11 cellular contexts compared by ENCODE assay signal in genomic region chr14:76056128-76056527, GRCh38.
DNase-seq lines count a peak whose midpoint lies in the region; ATAC-seq and TF ChIP-seq lines count a peak whose summit lies in the region.
"Had no signal": no experiment of that assay in that cellular context is flagged by ENCODE, and none has a peak within 500 bp of the region (broad histone marks: within the 10 kb centered on the region; RNA-seq: fewer than 3 reads in every experiment).

No MANE protein-coding gene starts in this region.

- CTCF ChIA-PET in CD8-positive, alpha-beta memory T cell (lab: Charles Lee): no interaction called here

- peaks cover 20% of the 10 kb centered on the region; the same call in 1 of the 2 replicates for H4K20me1 ChIP-seq in Karpas-422 (ENCODE audit: insufficient read depth, low read depth, low read length)

- no peak overlapping the region for H2AFZ ChIP-seq in Karpas-422 (ENCODE audit: low read length)

- TF ChIP-seq CTCF in astrocyte of the cerebellum (IDR thresholded peaks at IDR 0.05; ENCODE audit: low read depth, low read length, missing control alignments): peak; percentile 55

- H2BK5ac ChIP-seq in mesendoderm (ENCODE audit: low read length): no peak overlapping the region

- H3K9ac ChIP-seq in Karpas-422 (ENCODE audit: low read length): no peak overlapping the region
- no peak overlapping the region for H3K9ac ChIP-seq in mesendoderm (ENCODE audit: low read length)

- no peak overlapping the region for H3K4me3 Mint-ChIP-seq in CD8-positive, alpha-beta memory T cell

- H3K4me2 ChIP-seq in Karpas-422 (ENCODE audit: low read depth, low read length, poor library complexity, severe bottlenecking): no peak overlapping the region
- H3K4me2 ChIP-seq in mesendoderm (ENCODE audit: low read length): no peak overlapping the region

- H3K27ac ChIP-seq in Karpas-422 (ENCODE audit: low read length) (no peak overlapping the region), mesendoderm (ENCODE audit: low read depth, low read length) (no peak overlapping the region)
- H3K27ac ChIP-seq in CD8-positive, alpha-beta memory T cell (ENCODE audit: low read depth, low read length): no peak overlapping the region
- H3K27ac ChIP-seq: epithelial cell of prostate, neutrophil had no signal

- no peaks in the 10 kb centered on the region for H3K79me2 ChIP-seq in Karpas-422 (ENCODE audit: low read length)
- no peaks in the 10 kb centered on the region for H3K79me2 ChIP-seq in mesendoderm (ENCODE audit: control insufficient read depth, insufficient read depth, low read length)

- WGBS in mesendoderm (ENCODE audit: extremely low coverage, insufficient coverage, low lambda C conversion rate): no CpG with 5 or more reads among the region's 8 CpGs

- no peak overlapping the region for H3K27ac Mint-ChIP-seq in CD8-positive, alpha-beta memory T cell

- no peak overlapping the region for H2BK15ac ChIP-seq in mesendoderm (replicated peaks; ENCODE audit: low read depth)

- H3K56ac ChIP-seq in mesendoderm (ENCODE audit: low read length): no peak overlapping the region

- DNase-seq in GM03348 (ENCODE audit: low spot score) (peak; percentile 40), Karpas-422 (peak; percentile 69), astrocyte of the cerebellum (ENCODE audit: low read depth) (no peak), mesendoderm (peak; percentile 68)
- no peak for DNase-seq in CD8-positive, alpha-beta memory T cell
- DNase-seq in activated CD4-positive, alpha-beta T cell treated with anti-CD3 and anti-CD28 coated beads for 48 hours: no peak
- DNase-seq: activated T-cell treated with anti-CD3 and anti-CD28 coated beads for 4 hours; NK-92 treated with Interleukin-12 subunit alpha and Interleukin-12 subunit beta, amount 100 ng/mL, for 24 hours had no signal

- no peaks in the 10 kb centered on the region for H3K27me3 Mint-ChIP-seq in CD8-positive, alpha-beta memory T cell

- H3K79me1 ChIP-seq in mesendoderm (ENCODE audit: low read length): no peaks in the 10 kb centered on the region

- H3K9me2 ChIP-seq in Karpas-422 (replicated peaks; ENCODE audit: insufficient read depth, low read length): no peaks in the 10 kb centered on the region

- no peak overlapping the region for H3K4me3 ChIP-seq in Karpas-422 (ENCODE audit: low read length)
- H3K4me3 ChIP-seq in astrocyte of the cerebellum (ENCODE audit: low read depth, low read length): no peak overlapping the region
- no peak overlapping the region for H3K4me3 ChIP-seq in mesendoderm (ENCODE audit: low read length)
- no peak overlapping the region for H3K4me3 ChIP-seq in CD8-positive, alpha-beta memory T cell (ENCODE audit: low read length)

- no peaks in the 10 kb centered on the region for H3K4me1 ChIP-seq in Karpas-422 (ENCODE audit: low read length)
- H3K4me1 ChIP-seq in mesendoderm (ENCODE audit: control insufficient read depth, low read depth, low read length): no peaks in the 10 kb centered on the region
- H3K4me1 ChIP-seq in CD8-positive, alpha-beta memory T cell (ENCODE audit: insufficient read depth, low read length): no peaks in the 10 kb centered on the region

- H3K18ac ChIP-seq in mesendoderm (ENCODE audit: low read length): no peak overlapping the region

- H2BK120ac ChIP-seq in mesendoderm (ENCODE audit: low read depth, low read length): no peak overlapping the region

- H2AK5ac ChIP-seq in mesendoderm (ENCODE audit: low read length): no peak overlapping the region

- POLR2A ChIA-PET in CD8-positive, alpha-beta memory T cell (lab: Charles Lee): no interaction called here

- H3K27me3 ChIP-seq in Karpas-422 (ENCODE audit: low read length) (no peaks in the 10 kb centered on the region), mesendoderm (ENCODE audit: insufficient read depth, low read length, poor library complexity) (no peaks in the 10 kb centered on the region)
- H3K27me3 ChIP-seq in CD8-positive, alpha-beta memory T cell (ENCODE audit: insufficient read depth, low read length, poor library complexity, severe bottlenecking): no peaks in the 10 kb centered on the region
- H3K27me3 ChIP-seq: neutrophil had no signal

- no peak overlapping the region for H4K5ac ChIP-seq in mesendoderm (ENCODE audit: low read length)

- H4K8ac ChIP-seq in mesendoderm (ENCODE audit: low read depth, low read length): no peak overlapping the region

- H3K9me3 Mint-ChIP-seq in CD8-positive, alpha-beta memory T cell: no peaks in the 10 kb centered on the region

- peaks cover 8 to 11% (median 11%) of the 10 kb centered on the region in 3 donors for H3K36me3 Mint-ChIP-seq in CD8-positive, alpha-beta memory T cell

- no peak overlapping the region for H3K4ac ChIP-seq in mesendoderm (ENCODE audit: low read depth, low read length)

- in situ Hi-C loops in astrocyte of the cerebellum (cut with HindIII; ENCODE audit: low sequenced_read_pairs): no loop called here

- no peaks in the 10 kb centered on the region for H3K36me3 ChIP-seq in Karpas-422 (ENCODE audit: insufficient read depth, low read length)
- no peaks in the 10 kb centered on the region for H3K36me3 ChIP-seq in mesendoderm (ENCODE audit: control insufficient read depth, insufficient read depth, low read length)
- H3K36me3 ChIP-seq in CD8-positive, alpha-beta memory T cell (ENCODE audit: insufficient read depth, low read length): no peaks in the 10 kb centered on the region
- H3K36me3 ChIP-seq: neutrophil had no signal

- H3K9me3 ChIP-seq in Karpas-422 (ENCODE audit: low read length): no peaks in the 10 kb centered on the region
- no peaks in the 10 kb centered on the region for H3K9me3 ChIP-seq in CD8-positive, alpha-beta memory T cell (ENCODE audit: low read length)
- H3K9me3 ChIP-seq: neutrophil had no signal

- H3K4me1 Mint-ChIP-seq in CD8-positive, alpha-beta memory T cell: peaks cover 0 to 4% (median 0%) of the 10 kb centered on the region in 3 donors

- ATAC-seq in HG03175 (IDR thresholded peaks at IDR 0.05; ENCODE audit: unreplicated experiment): no peak

- no peak overlapping the region for H3K23ac ChIP-seq in mesendoderm (ENCODE audit: low read length)

Comparison
In these comparisons a context has a peak if more than half of its experiments do, and no peak if none do; other contexts are left out.
1. DNase-seq: peak in GM03348 (single experiment), Karpas-422 (single experiment) and mesendoderm (single experiment); none in astrocyte of the cerebellum (single experiment), CD8-positive, alpha-beta memory T cell (0 of 5) and activated CD4-positive, alpha-beta T cell treated with anti-CD3 and anti-CD28 coated beads for 48 hours (single experiment).